20 cellular contexts compared by ENCODE assay signal in the genomic region with DNA sequence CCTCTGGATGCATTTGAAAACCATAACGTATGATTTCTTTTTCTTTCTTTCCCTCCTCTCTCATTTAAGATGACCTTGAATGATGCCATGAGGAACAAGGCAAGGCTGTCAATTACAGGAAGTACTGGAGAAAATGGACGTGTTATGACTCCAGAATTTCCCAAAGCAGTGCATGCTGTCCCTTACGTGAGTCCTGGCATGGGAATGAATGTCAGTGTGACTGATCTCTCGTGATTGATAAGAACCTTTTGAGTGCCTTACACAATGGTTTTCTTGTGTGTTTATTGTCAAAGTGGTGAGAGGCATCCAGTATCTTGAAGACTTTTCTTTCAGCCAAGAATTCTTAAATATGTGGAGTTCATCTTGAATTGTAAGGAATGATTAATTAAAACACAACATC.
"Had no signal": no experiment of that assay in that cellular context is flagged by ENCODE, and none has a peak within 500 bp of the region (broad histone marks: within the 10 kb centered on the region; RNA-seq: fewer than 3 reads in every experiment).

No MANE protein-coding gene starts in this region.

- H3K9me3 ChIP-seq: esophagus muscularis mucosa, gastroesophageal sphincter, right atrium auricular region, sigmoid colon, stomach, thoracic aorta, transverse colon had no signal

- ATAC-seq: gastroesophageal sphincter; left colon; left ventricle myocardium superior; natural killer cell treated with Interleukin-12 subunit alpha and Interleukin-12 subunit beta and Interleukin-15 and Interleukin-18, amount 100 ng/mL, for 72 hours; stimulated activated naive B cell treated with anti-CD40 and anti-IgM and Interleukin-4, amounts not matched to agents 10 μg/mL and 1 μg/mL and 100 μg/mL, for 72 hours had no signal

- DNase-seq: effector memory CD4-positive, alpha-beta T cell; left colon; left ventricle myocardium superior; mesenchymal stem cell; midbrain; sigmoid colon; stimulated activated CD4-positive, alpha-beta T cell treated with anti-CD3 and anti-CD28 coated beads, Interleukin-2, amount 100 ng/mL, for 24 hours; stimulated activated CD4-positive, alpha-beta T cell treated with anti-CD3 and anti-CD28 coated beads, Interleukin-4, amount 100 ng/mL, for 4 hours; stimulated activated naive B cell treated with anti-CD40 and anti-IgM and Interleukin-4, amounts not matched to agents 10 μg/mL and 1 μg/mL and 100 μg/mL, for 72 hours; stomach; substantia nigra; transverse colon had no signal

- H3K4me1 ChIP-seq: esophagus muscularis mucosa, gastroesophageal sphincter, right atrium auricular region, sigmoid colon, stomach, transverse colon had no signal

- H3K27me3 ChIP-seq: esophagus muscularis mucosa, gastroesophageal sphincter, right atrium auricular region, sigmoid colon, stomach, transverse colon had no signal

- H3K36me3 ChIP-seq: esophagus muscularis mucosa, gastroesophageal sphincter, right atrium auricular region, sigmoid colon, stomach, thoracic aorta, transverse colon had no signal

- H3K27ac ChIP-seq: epithelial cell of prostate, esophagus muscularis mucosa, gastroesophageal sphincter, right atrium auricular region, sigmoid colon, skin epidermis, stomach, thoracic aorta, transverse colon had no signal

- H3K4me3 ChIP-seq: esophagus muscularis mucosa, gastroesophageal sphincter, lung, right atrium auricular region, sigmoid colon, skin epidermis, stomach, thoracic aorta, transverse colon had no signal
